10 cellular contexts compared by ENCODE assay signal in genomic region chr10:131312261-131312801, GRCh38. TPM values are rescaled to one million over a fixed set of nuclear protein-coding genes. Genes with fewer than 3 reads are reported as not detected.
DNase-seq lines count a peak whose midpoint lies in the region; ATAC-seq and TF ChIP-seq lines count a peak whose summit lies in the region.
"Had no signal": no experiment of that assay in that cellular context is flagged by ENCODE, and none has a peak within 500 bp of the region (broad histone marks: within the 10 kb centered on the region; RNA-seq: fewer than 3 reads in every experiment).

No MANE protein-coding gene starts in this region.

- no peaks in the 10 kb centered on the region for H3K9me3 ChIP-seq in lower lobe of right lung

- no peaks in the 10 kb centered on the region for H3K9me3 Mint-ChIP-seq in activated CD8-positive, alpha-beta T cell treated with anti-CD3 and anti-CD28 coated beads for 36 hours

- no peak overlapping the region for H3K27ac ChIP-seq in lower lobe of right lung

- no peak overlapping the region for H3K4me3 Mint-ChIP-seq in activated CD8-positive, alpha-beta T cell treated with anti-CD3 and anti-CD28 coated beads for 36 hours

- H3K27me3 Mint-ChIP-seq in activated CD8-positive, alpha-beta T cell treated with anti-CD3 and anti-CD28 coated beads for 36 hours: peaks cover 44% of the 10 kb centered on the region

- H3K36me3 ChIP-seq in lower lobe of right lung: no peaks in the 10 kb centered on the region

- peaks cover 66% of the 10 kb centered on the region for H3K27me3 ChIP-seq in lower lobe of right lung (ENCODE audit: low read depth)

- H3K36me3 Mint-ChIP-seq in activated CD8-positive, alpha-beta T cell treated with anti-CD3 and anti-CD28 coated beads for 36 hours (ENCODE audit: low read depth): no peaks in the 10 kb centered on the region

- peak; percentile 40 for DNase-seq in stimulated activated CD4-positive, alpha-beta T cell treated with anti-CD3 and anti-CD28 coated beads, Interleukin-15, amount 100 ng/mL, for 24 hours
- no peak for DNase-seq in stimulated activated CD4-positive, alpha-beta T cell treated with anti-CD3 and anti-CD28 coated beads, Interleukin-12 subunit alpha, Interleukin-12 subunit beta, amount 100 ng/mL, for 4 hours
- DNase-seq in activated CD8-positive, alpha-beta T cell treated with anti-CD3 and anti-CD28 coated beads for 36 hours: peak; percentile 5
- DNase-seq in lower lobe of right lung (no peak), inferior parietal cortex (ENCODE audit: extremely low spot score) (no peak), NAMALWA (ENCODE audit: low spot score) (no peak), AG20443 (ENCODE audit: low spot score) (no peak), GDM1 (lab: John Stamatoyannopoulos, UW) (no peak)
- DNase-seq: left cardiac atrium had no signal

- peak; percentile 33 for TF ChIP-seq CTCF in activated CD8-positive, alpha-beta T cell treated with anti-CD3 and anti-CD28 coated beads for 36 hours (IDR thresholded peaks at IDR 0.05)
- TF ChIP-seq CTCF in lower lobe of right lung (IDR thresholded peaks at IDR 0.05): no peak

- no peaks in the 10 kb centered on the region for H3K4me1 Mint-ChIP-seq in activated CD8-positive, alpha-beta T cell treated with anti-CD3 and anti-CD28 coated beads for 36 hours (ENCODE audit: low read depth)

- H3K4me3 ChIP-seq in lower lobe of right lung: peak overlapping the region; percentile 31
- H3K4me3 ChIP-seq: K562 had no signal

- CTCF ChIA-PET in activated CD8-positive, alpha-beta T cell treated with anti-CD3 and anti-CD28 coated beads for 36 hours (lab: Charles Lee): no interaction called here

- no peak overlapping the region for H3K27ac Mint-ChIP-seq in activated CD8-positive, alpha-beta T cell treated with anti-CD3 and anti-CD28 coated beads for 36 hours

- H3K4me1 ChIP-seq in lower lobe of right lung: peaks cover 7% of the 10 kb centered on the region

- POLR2A ChIA-PET in activated CD8-positive, alpha-beta T cell treated with anti-CD3 and anti-CD28 coated beads for 36 hours (lab: Charles Lee): no interaction called here

- intact Hi-C loops in activated CD8-positive, alpha-beta T cell treated with anti-CD3 and anti-CD28 coated beads for 36 hours (cut with micrococcal nuclease): no loop called here
- intact Hi-C loops in lower lobe of right lung (cut with DNase I): no loop called here

- ATAC-seq in activated CD8-positive, alpha-beta T cell treated with anti-CD3 and anti-CD28 coated beads for 36 hours: peak; percentile 17
- ATAC-seq in lower lobe of right lung: peak in 1 of 2 donors; percentile 66
- ATAC-seq: K562 had no signal

RNA-seq across cellular contexts. Expression of gene TCERG1L, which starts 0.8 kb away (rescaled TPM):
- not detected for total RNA-seq in activated CD8-positive, alpha-beta T cell treated with anti-CD3 and anti-CD28 coated beads for 36 hours
- total RNA-seq in lower lobe of right lung: not detected
- total RNA-seq: K562, left cardiac atrium had no signal

Comparison
In these comparisons a context has a peak if more than half of its experiments do, and no peak if none do; other contexts are left out.
1. DNase-seq: peak in stimulated activated CD4-positive, alpha-beta T cell treated with anti-CD3 and anti-CD28 coated beads, Interleukin-15, amount 100 ng/mL, for 24 hours (single experiment) and activated CD8-positive, alpha-beta T cell treated with anti-CD3 and anti-CD28 coated beads for 36 hours (single experiment); none in stimulated activated CD4-positive, alpha-beta T cell treated with anti-CD3 and anti-CD28 coated beads, Interleukin-12 subunit alpha, Interleukin-12 subunit beta, amount 100 ng/mL, for 4 hours (single experiment), lower lobe of right lung (single experiment), inferior parietal cortex (single experiment), NAMALWA (single experiment), AG20443 (single experiment) and GDM1 (single experiment).